In genomic region chr6:24933868-24934401, GRCh38 we compare ENCODE assay signal across 8 cellular contexts. TPM values are rescaled to one million over a fixed set of nuclear protein-coding genes. Genes with fewer than 3 reads are reported as not detected.
DNase-seq lines count a peak whose midpoint lies in the region; ATAC-seq and TF ChIP-seq lines count a peak whose summit lies in the region.

No MANE protein-coding gene starts in this region.

- H3K36me3 Mint-ChIP-seq in progenitor cell of endocrine pancreas (ENCODE audit: insufficient read depth) = no peaks in the 10 kb centered on the region

- no peak overlapping the region for H3K4me3 ChIP-seq in right atrium auricular region
- no peak overlapping the region for H3K4me3 ChIP-seq in choroid plexus epithelial cell (ENCODE audit: low read depth, low read length)

- ATAC-seq in left cardiac atrium (no peak), GM18858 (IDR thresholded peaks at IDR 0.05; ENCODE audit: unreplicated experiment) (no peak), HG03097 (IDR thresholded peaks at IDR 0.05; ENCODE audit: low FRiP score, unreplicated experiment) (no peak)

- TF ChIP-seq CTCF in right atrium auricular region (IDR thresholded peaks at IDR 0.05) = peak; percentile 18 to 31
- TF ChIP-seq CTCF in choroid plexus epithelial cell (conservative IDR thresholded peaks at IDR 0.05; ENCODE audit: low read depth, low read length) = peak; percentile 65
- TF ChIP-seq CTCF in progenitor cell of endocrine pancreas (IDR thresholded peaks at IDR 0.05; ENCODE audit: unreplicated experiment) = peak; percentile 53

- H3K27ac Mint-ChIP-seq in progenitor cell of endocrine pancreas = no peak overlapping the region

- H3K27me3 Mint-ChIP-seq in progenitor cell of endocrine pancreas = peaks cover 17% of the 10 kb centered on the region

- peaks cover 0 to 24% of the 10 kb centered on the region in 2 donors for H3K4me1 ChIP-seq in right atrium auricular region

- H3K27me3 ChIP-seq in right atrium auricular region = no peaks in the 10 kb centered on the region

- H3K4me1 Mint-ChIP-seq in progenitor cell of endocrine pancreas (ENCODE audit: low read depth) = peaks cover 26% of the 10 kb centered on the region

- H3K4me3 Mint-ChIP-seq in progenitor cell of endocrine pancreas (ENCODE audit: low read depth) = no peak overlapping the region

- DNase-seq in right atrium auricular region (ENCODE audit: low spot score) (no peak), left cardiac atrium (no peak), OCI-M1 (lab: John Stamatoyannopoulos, UW) (peak; percentile 75), choroid plexus epithelial cell (ENCODE audit: low read depth) (peak; percentile 28), progenitor cell of endocrine pancreas (ENCODE audit: low spot score, unreplicated experiment) (no peak), NCI-H510A treated with DMSO at 0.1 percent for 48 hours (lab: John Stamatoyannopoulos, UW) (no peak)

- H3K36me3 ChIP-seq in right atrium auricular region = no peaks in the 10 kb centered on the region

- no peak overlapping the region for H3K27ac ChIP-seq in right atrium auricular region

- no peaks in the 10 kb centered on the region for H3K9me3 ChIP-seq in right atrium auricular region

- intact Hi-C loops in left cardiac atrium (cut with DNase I) = no loop called here

- H3K9me3 Mint-ChIP-seq in progenitor cell of endocrine pancreas (ENCODE audit: low read depth) = no peaks in the 10 kb centered on the region

RNA-seq across cellular contexts. Expression of gene RIPOR2, which starts 1.8 kb away (rescaled TPM):
- total RNA-seq in right atrium auricular region (1 to 10 TPM; 2.4 to 7.3 TPM), left cardiac atrium (1 to 10 TPM; 4.8 to 5.4 TPM), progenitor cell of endocrine pancreas (2.2 and 4.0 TPM in 2 replicates)

Comparison
In these comparisons a context has a peak if more than half of its experiments do, and no peak if none do; other contexts are left out.
1. DNase-seq: peak in OCI-M1 (single experiment) and choroid plexus epithelial cell (single experiment); none in right atrium auricular region (single experiment), left cardiac atrium (single experiment), progenitor cell of endocrine pancreas (single experiment) and NCI-H510A treated with DMSO at 0.1 percent for 48 hours (single experiment).
2. Peak in every context shown above with its lines, with median percentiles within 50 percentile points of each other: CTCF ChIP-seq.